In the genomic region with DNA sequence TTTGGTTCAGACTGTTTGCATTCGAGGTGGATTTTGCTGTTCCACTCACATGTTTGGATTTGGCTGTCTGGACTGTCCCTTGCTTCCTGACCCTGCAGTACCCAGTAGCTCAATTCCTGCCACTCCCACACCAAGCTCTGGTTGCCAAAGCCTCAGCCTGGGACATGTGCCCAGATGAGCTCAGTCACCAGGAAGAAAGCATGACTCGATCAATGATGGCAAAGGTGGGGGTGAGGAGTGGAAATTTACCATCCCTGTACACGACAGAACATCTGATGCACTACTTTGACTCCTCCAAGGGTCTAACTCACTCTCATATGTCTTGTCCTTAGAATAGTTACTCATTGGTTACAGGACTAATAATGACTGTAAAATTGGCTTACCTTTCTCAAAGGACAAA, we compare ENCODE assay signal across 10 cellular contexts. TPM values are rescaled to one million over a fixed set of nuclear protein-coding genes. Genes with fewer than 3 reads are reported as not detected.
DNase-seq lines count a peak whose midpoint lies in the region; ATAC-seq, FAIRE-seq and TF ChIP-seq lines count a peak whose summit lies in the region.
"Had no signal": no experiment of that assay in that cellular context is flagged by ENCODE, and none has a peak within 500 bp of the region (broad histone marks: within the 10 kb centered on the region; RNA-seq: fewer than 3 reads in every experiment).

No MANE protein-coding gene starts in this region.

- ATAC-seq in thoracic aorta (ENCODE audit: insufficient number of reproducible peaks, low FRiP score, low read depth) (peak; percentile 90), HG02678 (IDR thresholded peaks at IDR 0.05; ENCODE audit: unreplicated experiment) (no peak)

- intact Hi-C loops in breast epithelium (cut with DNase I; ENCODE audit: low total_unique reads) (no loop called here), left ventricle myocardium inferior (cut with micrococcal nuclease) (no loop called here)

- no peaks in the 10 kb centered on the region for H3K9me3 ChIP-seq in breast epithelium
- peaks cover 11% of the 10 kb centered on the region for H3K9me3 ChIP-seq in left ventricle myocardium inferior (replicated peaks)
- H3K9me3 ChIP-seq in thoracic aorta, result no peaks in the 10 kb centered on the region
- no peaks in the 10 kb centered on the region for H3K9me3 ChIP-seq in small intestine (ENCODE audit: control insufficient read depth, low read depth)

- H3K4me1 ChIP-seq in breast epithelium, result no peaks in the 10 kb centered on the region
- peaks cover 8% of the 10 kb centered on the region for H3K4me1 ChIP-seq in left ventricle myocardium inferior
- peaks cover 13 to 49% of the 10 kb centered on the region in 2 donors for H3K4me1 ChIP-seq in thoracic aorta (ENCODE audit: control insufficient read depth in 1 of 2, low read depth in 2 of 2)
- H3K4me1 ChIP-seq in small intestine (ENCODE audit: control insufficient read depth in 2 of 2, insufficient read depth in 1 of 2, low read depth in 1 of 2, low read length in 1 of 2), result no peaks in the 10 kb centered on the region

- no peak for FAIRE-seq in small intestine (lab: Jason Lieb, UNC)

- 39 to 76% (median 60%) methylated on average over 3 of the region's 3 CpGs for WGBS in small intestine, 3 donors

- H3K27me3 ChIP-seq in breast epithelium, result no peaks in the 10 kb centered on the region
- H3K27me3 ChIP-seq in left ventricle myocardium inferior (ENCODE audit: low read depth), result no peaks in the 10 kb centered on the region
- no peaks in the 10 kb centered on the region for H3K27me3 ChIP-seq in thoracic aorta (replicated peaks; ENCODE audit: insufficient read depth)
- H3K27me3 ChIP-seq in small intestine (ENCODE audit: control insufficient read depth in 2 of 2, insufficient read depth in 2 of 2, low read length in 2 of 2), result no peaks in the 10 kb centered on the region

- no peak for TF ChIP-seq POLR2A in breast epithelium (IDR thresholded peaks at IDR 0.05)

- DNase-seq in HT1080 (ENCODE audit: low read depth) (peak; percentile 96), breast epithelium (ENCODE audit: low spot score in 2 of 2) (peak; percentile 56 to 88), left ventricle myocardium inferior (peak; percentile 54), thoracic aorta (ENCODE audit: low spot score) (peak; percentile 70), small intestine (no peak)
- no peak for DNase-seq in NK-92 treated with Interleukin-12 subunit alpha and Interleukin-12 subunit beta, amount 100 ng/mL, for 24 hours (lab: John Stamatoyannopoulos, UW)
- DNase-seq: Karpas-422, midbrain had no signal

- no peak for TF ChIP-seq CTCF in breast epithelium (IDR thresholded peaks at IDR 0.05)
- no peak for TF ChIP-seq CTCF in left ventricle myocardium inferior (IDR thresholded peaks at IDR 0.05; ENCODE audit: borderline replicate concordance)
- no peak for TF ChIP-seq CTCF in thoracic aorta (IDR thresholded peaks at IDR 0.05)

- H3K36me3 ChIP-seq in breast epithelium, result no peaks in the 10 kb centered on the region
- no peaks in the 10 kb centered on the region for H3K36me3 ChIP-seq in left ventricle myocardium inferior
- H3K36me3 ChIP-seq in thoracic aorta, result no peaks in the 10 kb centered on the region
- H3K36me3 ChIP-seq in small intestine (ENCODE audit: control insufficient read depth in 2 of 2, insufficient read depth in 2 of 2, low read length in 2 of 2), result no peaks in the 10 kb centered on the region

- H3K4me3 ChIP-seq in breast epithelium (peak overlapping the region in 1 of 3 donors; percentile 8), left ventricle myocardium inferior (no peak overlapping the region), thoracic aorta (no peak overlapping the region), small intestine (ENCODE audit: low read depth in 1 of 2, low read length in 2 of 2) (no peak overlapping the region)

- H3K27ac ChIP-seq in breast epithelium (peak overlapping the region; percentile 58 to 60), left ventricle myocardium inferior (replicated peaks) (no peak overlapping the region), thoracic aorta (peak overlapping the region; percentile 35 to 75), small intestine (ENCODE audit: low read depth in 1 of 2, low read length in 1 of 2) (no peak overlapping the region)

RNA-seq across cellular contexts. Expression of a gene that starts 45.2 kb away (rescaled TPM):
- 0.03 and 0.13 TPM in 2 replicates for total RNA-seq in HT1080 (2014; rRNA removed; shearing (Covaris generic))
- polyA plus RNA-seq in HT1080 (2015; cell fraction: cytosol; rRNA removed), result 1.3 and 3.5 TPM in 2 replicates
- 0.73 and 2.2 TPM in 2 replicates for polyA plus RNA-seq in HT1080 (2015; cell fraction: nucleus; rRNA removed)
- total RNA-seq in breast epithelium (1 to 10 TPM; 3.2 to 4.3 (median 3.8) TPM), left ventricle myocardium inferior (2.3 TPM), thoracic aorta (10 to 100 TPM; 15.8 to 81.3 TPM)
- under 1 TPM in 2 of 3 donors, not detected in 1; under 0.01 to 0.87 TPM for polyA plus RNA-seq in small intestine
- total RNA-seq: activated T-helper 2 cell treated with anti-CD3 and anti-CD28 coated beads, Interferon-gamma antibody, Interleukin-2, Interleukin-4, amounts not matched to agents 10 μg/mL and 5 μg/mL and 100 μg/mL, durations not matched to agents 14 hours and 24 hours and 36 hours had no signal

Comparison
In these comparisons a context has a peak if more than half of its experiments do, and no peak if none do; other contexts are left out.
1. DNase-seq: peak in HT1080 (single experiment), breast epithelium (2 of 2), left ventricle myocardium inferior (single experiment) and thoracic aorta (single experiment); none in small intestine (single experiment) and NK-92 treated with Interleukin-12 subunit alpha and Interleukin-12 subunit beta, amount 100 ng/mL, for 24 hours (single experiment).
2. H3K27ac ChIP-seq: peak in breast epithelium (2 of 2) and thoracic aorta (2 of 2); none in left ventricle myocardium inferior (single experiment) and small intestine (0 of 2).